In genomic region chr2:172513935-172514586, GRCh38 we compare ENCODE assay signal across 1 cellular context.
TF ChIP-seq lines count a peak whose summit lies in the region.

No MANE protein-coding gene starts in this region.

TF ChIP-seq in HepG2, 621 proteins besides CTCF, POLR2A, EP300 and RAD21 (continued from another document):
- TF ChIP-seq RNF219 (CRISPR knock-in tag; IDR thresholded peaks at IDR 0.05) (no peak), PHB2 (IDR thresholded peaks at IDR 0.05; ENCODE audit: partially characterized antibody) (no peak), JUND (CRISPR knock-in tag; IDR thresholded peaks at IDR 0.05) (no peak), ZNF605 (CRISPR knock-in tag; IDR thresholded peaks at IDR 0.05) (no peak), ZNF556 (CRISPR knock-in tag; IDR thresholded peaks at IDR 0.05; ENCODE audit: borderline replicate concordance) (no peak), POLR2G (IDR thresholded peaks at IDR 0.05; ENCODE audit: low read depth, low read length) (no peak)
